Comparison of ENCODE assay signal across 1 cellular context in genomic region chr5:1202026-1202797, GRCh38.
TF ChIP-seq lines count a peak whose summit lies in the region.

No MANE protein-coding gene starts in this region.

TF ChIP-seq in GM23338, 12 proteins besides CTCF, POLR2A, EP300 and RAD21:
- TF ChIP-seq ZNF462 (CRISPR knock-in tag; IDR thresholded peaks at IDR 0.05) (no peak), POLR2AphosphoS5 (IDR thresholded peaks at IDR 0.05; ENCODE audit: low read depth) (no peak), JUNB (IDR thresholded peaks at IDR 0.05; ENCODE audit: unreplicated experiment) (no peak), EZH2 (IDR thresholded peaks at IDR 0.05; ENCODE audit: low read depth, unreplicated experiment) (no peak), ETS1 (IDR thresholded peaks at IDR 0.05) (no peak), EZH2phosphoT487 (IDR thresholded peaks at IDR 0.05; ENCODE audit: unreplicated experiment) (no peak), REST (IDR thresholded peaks at IDR 0.05; ENCODE audit: unreplicated experiment) (no peak), ZNF331 (CRISPR knock-in tag; IDR thresholded peaks at IDR 0.05; ENCODE audit: low read depth) (no peak), CREB1 (CRISPR knock-in tag; IDR thresholded peaks at IDR 0.05; ENCODE audit: low read depth) (no peak), STAT1 (IDR thresholded peaks at IDR 0.05; ENCODE audit: unreplicated experiment) (no peak)
